In genomic region chr19:13762635-13763235, GRCh38 we compare ENCODE assay signal across 21 cellular contexts. TPM values are rescaled to one million over a fixed set of nuclear protein-coding genes. Genes with fewer than 3 reads are reported as not detected.
DNase-seq lines count a peak whose midpoint lies in the region; ATAC-seq and TF ChIP-seq lines count a peak whose summit lies in the region.
"Had no signal": no experiment of that assay in that cellular context is flagged by ENCODE, and none has a peak within 500 bp of the region (broad histone marks: within the 10 kb centered on the region; RNA-seq: fewer than 3 reads in every experiment).

No MANE protein-coding gene starts in this region.

- CTCF ChIA-PET in RWPE1 (lab: Yijun Ruan, JAX), result interaction anchor here (1.0 kb wide), 1 partner anchor 15 kb away, joined by 3 read pairs; a partner anchor contains a TSS

- intact Hi-C loops in dorsolateral prefrontal cortex (cut with DNase I), result no loop called here

- no peaks in the 10 kb centered on the region for H3K9me3 Mint-ChIP-seq in T-helper 1 cell treated with Interleukin-12 subunit alpha and Interleukin-12 subunit beta and Interleukin-4 antibody, amounts not matched to agents 30 μg/mL and 1 μg/mL, for 36 hours
- H3K9me3 Mint-ChIP-seq in type B pancreatic cell, result no peaks in the 10 kb centered on the region
- H3K9me3 Mint-ChIP-seq: CD8-positive, alpha-beta T cell had no signal

- no peak overlapping the region for H3K27ac Mint-ChIP-seq in T-helper 1 cell treated with Interleukin-12 subunit alpha and Interleukin-12 subunit beta and Interleukin-4 antibody, amounts not matched to agents 30 μg/mL and 1 μg/mL, for 36 hours
- no peak overlapping the region for H3K27ac Mint-ChIP-seq in type B pancreatic cell

- no peaks in the 10 kb centered on the region for H3K27me3 ChIP-seq in dorsolateral prefrontal cortex

- peak overlapping the region; percentile 54 for H3K4me3 Mint-ChIP-seq in T-helper 1 cell treated with Interleukin-12 subunit alpha and Interleukin-12 subunit beta and Interleukin-4 antibody, amounts not matched to agents 30 μg/mL and 1 μg/mL, for 36 hours
- H3K4me3 Mint-ChIP-seq in type B pancreatic cell, result peak overlapping the region; percentile 82

- peak; percentile 2 for ATAC-seq in esophagus mucosa
- ATAC-seq: CD8-positive, alpha-beta T cell had no signal

- H3K27me3 Mint-ChIP-seq in T-helper 1 cell treated with Interleukin-12 subunit alpha and Interleukin-12 subunit beta and Interleukin-4 antibody, amounts not matched to agents 30 μg/mL and 1 μg/mL, for 36 hours (ENCODE audit: low read depth), result no peaks in the 10 kb centered on the region
- no peaks in the 10 kb centered on the region for H3K27me3 Mint-ChIP-seq in type B pancreatic cell

- no peak for DNase-seq in T-helper 1 cell
- no peak for DNase-seq in RWPE1 (ENCODE audit: low spot score)
- DNase-seq in type B pancreatic cell (ENCODE audit: extremely low spot score, unreplicated experiment), result no peak
- DNase-seq in dorsolateral prefrontal cortex, result no peak
- DNase-seq in COR-L47 (lab: John Stamatoyannopoulos, UW), result no peak
- DNase-seq in stimulated activated CD8-positive, alpha-beta memory T cell treated with anti-CD3 and anti-CD28 coated beads, Interleukin-4, amount 100 ng/mL, for 48 hours, result no peak
- DNase-seq: 8988T; AML-193; C1 segment of cervical spinal cord; CD8-positive, alpha-beta T cell; EL; GF-D8; IMR-90; MV-4-11; NCI-H1105 treated with DMSO at 0.1 percent for 48 hours; NCI-H2029 treated with DMSO at 0.1 percent for 48 hours; NCI-H2171 treated with DMSO at 0.1 percent for 48 hours; NCI-H524 treated with DMSO at 0.1 percent for 48 hours; Right ventricle myocardium superior had no signal

- H3K27ac ChIP-seq in RWPE1 (peak overlapping the region; percentile 80), dorsolateral prefrontal cortex (no peak overlapping the region)

- H3K4me3 ChIP-seq in dorsolateral prefrontal cortex, result no peak overlapping the region

- POLR2A ChIA-PET in RWPE1 (lab: Yijun Ruan, JAX; ENCODE audit: low non-redundant PET), result no interaction called here

- H3K4me1 Mint-ChIP-seq in T-helper 1 cell treated with Interleukin-12 subunit alpha and Interleukin-12 subunit beta and Interleukin-4 antibody, amounts not matched to agents 30 μg/mL and 1 μg/mL, for 36 hours (ENCODE audit: low read depth), result peaks cover 17% of the 10 kb centered on the region
- H3K4me1 Mint-ChIP-seq in type B pancreatic cell (ENCODE audit: unreplicated experiment), result peaks cover 6% of the 10 kb centered on the region

- H3K36me3 Mint-ChIP-seq in T-helper 1 cell treated with Interleukin-12 subunit alpha and Interleukin-12 subunit beta and Interleukin-4 antibody, amounts not matched to agents 30 μg/mL and 1 μg/mL, for 36 hours (ENCODE audit: low read depth), result peaks cover 17% of the 10 kb centered on the region
- peaks cover 10% of the 10 kb centered on the region for H3K36me3 Mint-ChIP-seq in type B pancreatic cell

- TF ChIP-seq CTCF in RWPE1 (conservative IDR thresholded peaks at IDR 0.05; ENCODE audit: low read depth) (no peak), type B pancreatic cell (conservative IDR thresholded peaks at IDR 0.05) (no peak), dorsolateral prefrontal cortex (IDR thresholded peaks at IDR 0.05 in 54 of 56, conservative IDR thresholded peaks at IDR 0.05 in 2 of 56; ENCODE audit: low read depth in 1 of 56, partially characterized antibody in 56 of 56) (no peak)

RNA-seq across cellular contexts. Expression of gene MRI1, which starts 1.6 kb away (rescaled TPM):
- total RNA-seq in esophagus mucosa, result 22.4 TPM
- 24.0 and 27.7 TPM in 2 replicates for total RNA-seq in type B pancreatic cell (ENCODE audit: low replicate concordance)
- total RNA-seq in dorsolateral prefrontal cortex, result 10 to 100 TPM; 17.0 to 55.8 (median 33.9) TPM

RNA-seq across cellular contexts. Expression of gene C19orf53, which starts 11.5 kb away (rescaled TPM):
- total RNA-seq in esophagus mucosa, result 60.2 TPM
- 89.8 and 101 TPM in 2 replicates for total RNA-seq in type B pancreatic cell (ENCODE audit: low replicate concordance)
- 100 to 1,000 TPM in 2 of 120 experiments, 10 to 100 TPM in 118; 44.9 to 112 (median 67.3) TPM for total RNA-seq in dorsolateral prefrontal cortex

RNA-seq across cellular contexts. Expression of gene ZSWIM4, which starts 32.5 kb away (rescaled TPM):
- total RNA-seq in esophagus mucosa (10.9 TPM), type B pancreatic cell (ENCODE audit: low replicate concordance) (15.0 and 15.7 TPM in 2 replicates), dorsolateral prefrontal cortex (1 to 10 TPM; 4.0 to 10.0 (median 6.6) TPM)
